ENCODE assay signal across 2 cellular contexts in genomic region chr11:492416-493226, GRCh38.
A peak's percentile ranks its signal among the peaks of the same experiment; 100 is the strongest.
TF ChIP-seq lines count a peak whose summit lies in the region.

No MANE protein-coding gene starts in this region.

TF ChIP-seq in Ishikawa, 13 proteins besides CTCF, POLR2A, EP300 and RAD21 (continued from another document):
- peak; percentile 73 for TF ChIP-seq USF1 (IDR thresholded peaks at IDR 0.05)
- TF ChIP-seq TEAD4 (IDR thresholded peaks at IDR 0.05), result peak; percentile 93
- TF ChIP-seq FOXM1 (IDR thresholded peaks at IDR 0.05; ENCODE audit: borderline replicate concordance, low read depth), result peak; percentile 79; the same call in 1 of the 2 replicates
- peak; percentile 93 for TF ChIP-seq MAX (IDR thresholded peaks at IDR 0.05)
- TF ChIP-seq TCF12 (IDR thresholded peaks at IDR 0.05; ENCODE audit: low read depth), result peak; percentile 99
- peak; percentile 98 for TF ChIP-seq EGR1 (IDR thresholded peaks at IDR 0.05)
- TF ChIP-seq REST (IDR thresholded peaks at IDR 0.05; ENCODE audit: low read depth), result no peak
TF ChIP-seq in Ishikawa: peak in this region for 10.

TF ChIP-seq in WTC11, 78 proteins besides CTCF, POLR2A, EP300 and RAD21 (continued from another document):
- TF ChIP-seq PREB (CRISPR knock-in tag; IDR thresholded peaks at IDR 0.05; ENCODE audit: borderline replicate concordance), result no peak
- no peak for TF ChIP-seq ZBTB43 (CRISPR knock-in tag; IDR thresholded peaks at IDR 0.05)
- TF ChIP-seq OVOL2 (CRISPR knock-in tag; IDR thresholded peaks at IDR 0.05; ENCODE audit: borderline replicate concordance), result no peak
- TF ChIP-seq ERG (CRISPR knock-in tag; IDR thresholded peaks at IDR 0.05), result no peak
- TF ChIP-seq KAT7 (CRISPR knock-in tag; IDR thresholded peaks at IDR 0.05; ENCODE audit: borderline replicate concordance), result no peak
- TF ChIP-seq NR1H2 (CRISPR knock-in tag; IDR thresholded peaks at IDR 0.05), result no peak
- no peak for TF ChIP-seq E2F1 (CRISPR knock-in tag; IDR thresholded peaks at IDR 0.05)
- TF ChIP-seq ZNF121 (CRISPR knock-in tag; IDR thresholded peaks at IDR 0.05), result no peak
- no peak for TF ChIP-seq ZBTB21 (CRISPR knock-in tag; IDR thresholded peaks at IDR 0.05; ENCODE audit: borderline replicate concordance)
TF ChIP-seq in WTC11: peak in this region for 0.
